27 cellular contexts compared by ENCODE assay signal in the genomic region with DNA sequence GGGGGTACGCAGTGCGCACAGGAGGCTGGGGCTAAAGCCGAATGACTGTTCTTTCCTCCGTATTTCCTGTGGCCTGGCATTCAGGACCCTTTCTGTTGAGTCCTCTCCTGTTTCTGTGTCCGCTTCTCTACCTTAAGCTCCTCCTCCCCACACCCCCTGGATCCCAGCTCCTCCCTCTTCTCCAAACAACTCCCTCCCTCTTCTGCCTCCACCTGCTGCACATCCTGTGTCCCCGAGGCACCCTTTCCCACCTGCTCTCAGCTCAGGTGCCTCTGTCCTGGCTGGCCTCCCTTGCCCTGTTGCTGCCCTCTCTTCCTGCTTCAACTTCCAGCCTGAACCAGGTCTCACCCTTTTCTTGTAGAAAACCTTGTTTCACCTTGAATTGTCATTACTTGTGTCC. TPM values are rescaled to one million over a fixed set of nuclear protein-coding genes. Genes with fewer than 3 reads are reported as not detected.
DNase-seq lines count a peak whose midpoint lies in the region; ATAC-seq and TF ChIP-seq lines count a peak whose summit lies in the region.
"Had no signal": no experiment of that assay in that cellular context is flagged by ENCODE, and none has a peak within 500 bp of the region (broad histone marks: within the 10 kb centered on the region; RNA-seq: fewer than 3 reads in every experiment).

No MANE protein-coding gene starts in this region.

- no peak overlapping the region for H4K8ac ChIP-seq in neuronal stem cell (ENCODE audit: low read depth, low read length)

- peak; percentile 57 to 82 (median 70) for DNase-seq in NCI-H1417 (lab: John Stamatoyannopoulos, UW)
- no peak for DNase-seq in NCI-H1417 treated with DMSO at 0.1 percent for 48 hours (lab: John Stamatoyannopoulos, UW)
- peak; percentile 33 for DNase-seq in NCI-H510A treated with DMSO at 0.1 percent for 48 hours (lab: John Stamatoyannopoulos, UW)
- peak; percentile 86 for DNase-seq in endodermal cell
- no peak for DNase-seq in neuronal stem cell (ENCODE audit: low spot score)
- DNase-seq in Right ventricle myocardium inferior (ENCODE audit: missing footprints): no peak
- no peak for DNase-seq in SHP77 treated with DMSO at 0.1 percent for 48 hours (lab: John Stamatoyannopoulos, UW)
- DNase-seq in GOT3 (lab: John Stamatoyannopoulos, UW): no peak
- DNase-seq: 8988T; activated CD4-positive, alpha-beta T cell treated with anti-CD3 and anti-CD28 coated beads, Interleukin-2, amount 50 U/mL, for 1 hour; activated CD8-positive, alpha-beta memory T cell treated with anti-CD3 and anti-CD28 coated beads, Interleukin-2, amount 50 U/mL, for 4 hours; activated effector memory CD4-positive, alpha-beta T cell treated with Interleukin-2 at 50 U/mL for 16 hours; adrenal gland; BE2C; Calu3; left cardiac atrium; NCI-H1930; stimulated activated CD4-positive, alpha-beta T cell treated with anti-CD3 and anti-CD28 coated beads, Interleukin-4, amount 100 ng/mL, for 1 hour; stimulated activated naive CD8-positive, alpha-beta T cell treated with anti-CD3 and anti-CD28 coated beads, Interleukin-15, amount 100 ng/mL, for 72 hours; T-helper 1 cell; upper lobe of left lung had no signal

- intact Hi-C loops in Right ventricle myocardium inferior (cut with DNase I): no loop called here

- peak overlapping the region; percentile 58 for H3K23ac ChIP-seq in neuronal stem cell (ENCODE audit: low read depth, low read length, poor library complexity)

- H3K18ac ChIP-seq in neuronal stem cell (ENCODE audit: low read length): peak overlapping the region; percentile 58

- H3K27me3 Mint-ChIP-seq in endodermal cell (ENCODE audit: insufficient read depth): peaks cover 19% of the 10 kb centered on the region

- no peak for TF ChIP-seq CTCF in endodermal cell (conservative IDR thresholded peaks at IDR 0.05)

- H3K9me3 ChIP-seq in endodermal cell (ENCODE audit: control insufficient read depth, low read length) (no peaks in the 10 kb centered on the region), neuronal stem cell (replicated peaks in 1 of 2; ENCODE audit: control insufficient read depth in 2 of 2, insufficient read depth in 1 of 2, low read depth in 1 of 2, low read length in 2 of 2) (no peaks in the 10 kb centered on the region)
- H3K9me3 ChIP-seq: adrenal gland, BE2C, upper lobe of left lung had no signal

- H3K27me3 ChIP-seq in endodermal cell (ENCODE audit: control insufficient read depth, insufficient read depth, low read length, poor library complexity, severe bottlenecking) (no peaks in the 10 kb centered on the region), neuronal stem cell (ENCODE audit: control insufficient read depth in 3 of 3, insufficient read depth in 3 of 3, low read depth in 1 of 3, low read length in 3 of 3) (peaks cover 0 to 1% (median 0%) of the 10 kb centered on the region in 3 experiments)
- H3K27me3 ChIP-seq: adrenal gland, BE2C, upper lobe of left lung had no signal

- H2BK120ac ChIP-seq in neuronal stem cell (ENCODE audit: low read depth, low read length): no peak overlapping the region

- H3K27ac Mint-ChIP-seq in endodermal cell: no peak overlapping the region

- H3K4me3 ChIP-seq in endodermal cell (ENCODE audit: low read length) (no peak overlapping the region), neuronal stem cell (ENCODE audit: low read length in 2 of 2) (no peak overlapping the region)
- H3K4me3 ChIP-seq: adrenal gland, smooth muscle cell, upper lobe of left lung had no signal

- no peak for ATAC-seq in Right ventricle myocardium inferior
- ATAC-seq: left cardiac atrium had no signal

- H3K4me3 Mint-ChIP-seq in endodermal cell: no peak overlapping the region
- H3K4me3 Mint-ChIP-seq: stimulated activated naive CD8-positive, alpha-beta T cell treated with anti-CD3 and anti-CD28 coated beads, Interleukin-15, amount 100 ng/mL, for 72 hours had no signal

- peaks cover 59% of the 10 kb centered on the region for H3K4me1 Mint-ChIP-seq in endodermal cell
- H3K4me1 Mint-ChIP-seq: stimulated activated naive CD8-positive, alpha-beta T cell treated with anti-CD3 and anti-CD28 coated beads, Interleukin-15, amount 100 ng/mL, for 72 hours had no signal

- no peaks in the 10 kb centered on the region for H3K36me3 Mint-ChIP-seq in endodermal cell (ENCODE audit: low read depth)

- no peaks in the 10 kb centered on the region for H3K9me3 Mint-ChIP-seq in endodermal cell
- H3K9me3 Mint-ChIP-seq: stimulated activated naive CD8-positive, alpha-beta T cell treated with anti-CD3 and anti-CD28 coated beads, Interleukin-15, amount 100 ng/mL, for 72 hours had no signal

- H2AK5ac ChIP-seq in neuronal stem cell (ENCODE audit: low read depth, low read length): no peak overlapping the region

- H3K79me1 ChIP-seq in neuronal stem cell (ENCODE audit: low read depth, low read length): no peaks in the 10 kb centered on the region

- no peak overlapping the region for H2BK12ac ChIP-seq in neuronal stem cell (ENCODE audit: low read length)

- no peak overlapping the region for H2BK15ac ChIP-seq in neuronal stem cell (ENCODE audit: low read length)

- no peak overlapping the region for H3K14ac ChIP-seq in neuronal stem cell (ENCODE audit: low read length)

- H3K27ac ChIP-seq in endodermal cell (ENCODE audit: low read depth, low read length): no peak overlapping the region
- no peak overlapping the region for H3K27ac ChIP-seq in neuronal stem cell (replicated peaks; ENCODE audit: low read length)
- H3K27ac ChIP-seq: adrenal gland, HL-60, upper lobe of left lung had no signal

- no peak overlapping the region for H2BK5ac ChIP-seq in neuronal stem cell (ENCODE audit: low read length)

- H3K4me1 ChIP-seq in endodermal cell (ENCODE audit: control insufficient read depth, insufficient read depth, low read length) (peaks cover 27% of the 10 kb centered on the region), neuronal stem cell (ENCODE audit: control insufficient read depth in 2 of 2, insufficient read depth in 1 of 2, low read depth in 1 of 2, low read length in 2 of 2) (peaks cover 0 to 11% of the 10 kb centered on the region in 2 donors)
- H3K4me1 ChIP-seq: adrenal gland, BE2C had no signal

- 78 to 82% methylated on average over 6 of the region's 6 CpGs for WGBS in endodermal cell (ENCODE audit: insufficient coverage in 1 of 2, insufficient read length in 1 of 2), 2 experiments
- no CpG with 5 or more reads among the region's 6 CpGs for whole genome bisulfite sequencing in neuronal stem cell (ENCODE audit: extremely low coverage in 2 of 2, insufficient read length in 2 of 2, insufficient replicate concordance in 1 of 2), 2 donors

- H3K4ac ChIP-seq in neuronal stem cell (ENCODE audit: low read length): no peak overlapping the region

- no peak overlapping the region for H4K91ac ChIP-seq in neuronal stem cell (ENCODE audit: low read depth, low read length, poor library complexity)

- H3K9ac ChIP-seq in endodermal cell (ENCODE audit: extremely low read depth, low read length, poor library complexity, severe bottlenecking): no peak overlapping the region
- no peak overlapping the region for H3K9ac ChIP-seq in neuronal stem cell (ENCODE audit: low read depth, low read length, poor library complexity)

- H3K4me2 ChIP-seq in neuronal stem cell (ENCODE audit: insufficient read depth, low read length, poor library complexity, severe bottlenecking): no peak overlapping the region
- H3K4me2 ChIP-seq: smooth muscle cell had no signal

- H2AFZ ChIP-seq in neuronal stem cell (ENCODE audit: low read length): no peak overlapping the region

- no peaks in the 10 kb centered on the region for H3K36me3 ChIP-seq in endodermal cell (ENCODE audit: control insufficient read depth, insufficient read depth, low read length)
- H3K36me3 ChIP-seq in neuronal stem cell (replicated peaks in 1 of 2; ENCODE audit: control insufficient read depth in 2 of 2, insufficient read depth in 2 of 2, low read length in 2 of 2): no peaks in the 10 kb centered on the region
- H3K36me3 ChIP-seq: adrenal gland, BE2C, upper lobe of left lung had no signal

RNA-seq across cellular contexts. Expression of a gene that starts 58.7 kb away (rescaled TPM):
- total RNA-seq in endodermal cell: 10 to 100 TPM; 24.4 to 28.0 TPM
- 6.2 TPM for polyA plus RNA-seq in endodermal cell (2013, experiment 1 of 2)
- 6.0 TPM for polyA plus RNA-seq in endodermal cell (2013, experiment 2 of 2)
- polyA plus RNA-seq in neuronal stem cell (2013, experiment 1 of 2): 0.42 TPM
- polyA plus RNA-seq in neuronal stem cell (2013, experiment 2 of 2): 0.66 TPM
- 0.57 TPM for total RNA-seq in Right ventricle myocardium inferior
- total RNA-seq: endothelial cell of umbilical vein, M059J, mononuclear cell, pulmonary artery endothelial cell had no signal
- polyA plus RNA-seq: endothelial cell of umbilical vein had no signal

Comparison
In these comparisons a context has a peak if more than half of its experiments do, and no peak if none do; other contexts are left out.
1. DNase-seq: peak in NCI-H1417 (3 of 3), NCI-H510A treated with DMSO at 0.1 percent for 48 hours (single experiment) and endodermal cell (single experiment); none in NCI-H1417 treated with DMSO at 0.1 percent for 48 hours (single experiment), neuronal stem cell (single experiment), Right ventricle myocardium inferior (single experiment), SHP77 treated with DMSO at 0.1 percent for 48 hours (single experiment) and GOT3 (single experiment).
2. RNA of a gene that starts 58.7 kb away (total RNA-seq): 24.4 to 28.0 TPM in endodermal cell; 0.57 TPM in Right ventricle myocardium inferior (single experiment); every median in the first group is over 10 times any median in the second.